In genomic region chr9:109458453-109459211, GRCh38 we compare ENCODE assay signal across 16 cellular contexts. TPM values are rescaled to one million over a fixed set of nuclear protein-coding genes. Genes with fewer than 3 reads are reported as not detected.
DNase-seq lines count a peak whose midpoint lies in the region; ATAC-seq and TF ChIP-seq lines count a peak whose summit lies in the region.
"Had no signal": no experiment of that assay in that cellular context is flagged by ENCODE, and none has a peak within 500 bp of the region (broad histone marks: within the 10 kb centered on the region; RNA-seq: fewer than 3 reads in every experiment).

No MANE protein-coding gene starts in this region.

- H3K4me1 Mint-ChIP-seq in osteocyte (ENCODE audit: unreplicated experiment): peaks cover 6% of the 10 kb centered on the region
- H3K4me1 Mint-ChIP-seq in activated T-helper 17 cell treated with anti-CD3 and anti-CD28 coated beads, Interleukin-2, amount 50 U/mL, for 72 hours: no peaks in the 10 kb centered on the region

- H4K20me1 ChIP-seq in BLaER1: no peaks in the 10 kb centered on the region

- H3K9ac ChIP-seq in BLaER1: peak overlapping the region; percentile 39; the same call in 1 of the 2 replicates

- H3K9me3 ChIP-seq in BLaER1 (no peaks in the 10 kb centered on the region), KOPT-K1 (ENCODE audit: insufficient read depth, low read length, poor library complexity, severe bottlenecking) (no peaks in the 10 kb centered on the region)
- H3K9me3 ChIP-seq: A549 had no signal

- no peaks in the 10 kb centered on the region for H3K27me3 ChIP-seq in BLaER1

- H3K27me3 Mint-ChIP-seq in osteocyte (ENCODE audit: unreplicated experiment): no peaks in the 10 kb centered on the region
- H3K27me3 Mint-ChIP-seq in activated T-helper 17 cell treated with anti-CD3 and anti-CD28 coated beads, Interleukin-2, amount 50 U/mL, for 72 hours: peaks cover 43% of the 10 kb centered on the region

- no peaks in the 10 kb centered on the region for H3K9me3 Mint-ChIP-seq in osteocyte (ENCODE audit: unreplicated experiment)
- no peaks in the 10 kb centered on the region for H3K9me3 Mint-ChIP-seq in activated T-helper 17 cell treated with anti-CD3 and anti-CD28 coated beads, Interleukin-2, amount 50 U/mL, for 72 hours
- H3K9me3 Mint-ChIP-seq: CD8-positive, alpha-beta T cell; H9 had no signal

- peaks cover 2% of the 10 kb centered on the region for H3K36me3 Mint-ChIP-seq in osteocyte (ENCODE audit: unreplicated experiment)
- H3K36me3 Mint-ChIP-seq in activated T-helper 17 cell treated with anti-CD3 and anti-CD28 coated beads, Interleukin-2, amount 50 U/mL, for 72 hours (ENCODE audit: low read depth): no peaks in the 10 kb centered on the region
- H3K36me3 Mint-ChIP-seq: CD8-positive, alpha-beta T cell had no signal

- H3K27ac Mint-ChIP-seq in osteocyte (ENCODE audit: unreplicated experiment): no peak overlapping the region
- H3K27ac Mint-ChIP-seq in activated T-helper 17 cell treated with anti-CD3 and anti-CD28 coated beads, Interleukin-2, amount 50 U/mL, for 72 hours: no peak overlapping the region
- H3K27ac Mint-ChIP-seq: CD8-positive, alpha-beta T cell; H9 had no signal

- H3K4me2 ChIP-seq in BLaER1: peak overlapping the region; percentile 81
- H3K4me2 ChIP-seq: A549 had no signal

- no peak overlapping the region for H3K4me3 Mint-ChIP-seq in osteocyte (ENCODE audit: unreplicated experiment)
- no peak overlapping the region for H3K4me3 Mint-ChIP-seq in activated T-helper 17 cell treated with anti-CD3 and anti-CD28 coated beads, Interleukin-2, amount 50 U/mL, for 72 hours
- H3K4me3 Mint-ChIP-seq: CD8-positive, alpha-beta T cell; H9 had no signal

- H3K4me3 ChIP-seq in BLaER1: peak overlapping the region; percentile 30; the same call in 1 of the 2 replicates
- H3K4me3 ChIP-seq: A549, GM12878 had no signal

- DNase-seq in amniotic epithelial cell (ENCODE audit: low read depth) (peak; percentile 79), osteocyte (ENCODE audit: extremely low spot score, unreplicated experiment) (peak; percentile 21), NCI-H526 (lab: John Stamatoyannopoulos, UW) (no peak)
- DNase-seq: AML-193; Calu3; CD8-positive, alpha-beta T cell; DMS79 treated with DMSO at 0.1 percent for 48 hours; EL; H9 had no signal

- peaks cover 73% of the 10 kb centered on the region for H3K4me1 ChIP-seq in BLaER1

- no peak for ATAC-seq in activated T-helper 17 cell treated with anti-CD3 and anti-CD28 coated beads, Interleukin-2, amount 50 U/mL, for 72 hours (replicated peaks)
- ATAC-seq in HG03045 (IDR thresholded peaks at IDR 0.05; ENCODE audit: unreplicated experiment): no peak
- ATAC-seq: CD8-positive, alpha-beta T cell had no signal

- TF ChIP-seq CTCF in osteocyte (IDR thresholded peaks at IDR 0.05): no peak

- H3K36me3 ChIP-seq in BLaER1 (no peaks in the 10 kb centered on the region), KOPT-K1 (ENCODE audit: insufficient read depth, low read length) (no peaks in the 10 kb centered on the region)

- peak overlapping the region; percentile 85 for H3K27ac ChIP-seq in BLaER1
- H3K27ac ChIP-seq in KOPT-K1 (ENCODE audit: low read depth, low read length, poor library complexity, severe bottlenecking): peak overlapping the region; percentile 89
- H3K27ac ChIP-seq: 22Rv1 had no signal

RNA-seq across cellular contexts. Expression of gene PTPN3, which starts 39.5 kb away (rescaled TPM):
- total RNA-seq in osteocyte: 4.6 and 4.7 TPM in 2 replicates
- under 1 TPM; 0.41 to 0.82 TPM for total RNA-seq in activated T-helper 17 cell treated with anti-CD3 and anti-CD28 coated beads, Interleukin-2, amount 50 U/mL, for 72 hours
- total RNA-seq: CD8-positive, alpha-beta T cell had no signal

Comparison
In these comparisons a context has a peak if more than half of its experiments do, and no peak if none do; other contexts are left out.
1. DNase-seq: peak in amniotic epithelial cell (single experiment) and osteocyte (single experiment); none in NCI-H526 (0 of 2).